In genomic region chr22:45671783-45672563, GRCh38 we compare ENCODE assay signal across 1 cellular context.
TF ChIP-seq lines count a peak whose summit lies in the region.

Gene ATXN10 (plus strand): TSS chr22:45671834. CDS start chr22:45672064, 230 bp downstream.

TF ChIP-seq in HepG2, 621 proteins besides CTCF, POLR2A, EP300 and RAD21 (continued from another document):
- TF ChIP-seq ZNF549 (CRISPR knock-in tag; IDR thresholded peaks at IDR 0.05) (no peak), THYN1 (CRISPR knock-in tag; IDR thresholded peaks at IDR 0.05; ENCODE audit: borderline replicate concordance, low read depth) (no peak), FOXO4 (CRISPR knock-in tag; conservative IDR thresholded peaks at IDR 0.05) (no peak), ZXDC (CRISPR knock-in tag; IDR thresholded peaks at IDR 0.05) (no peak; the same call in 1 of the 2 replicates), ZSCAN9 (CRISPR knock-in tag; IDR thresholded peaks at IDR 0.05; ENCODE audit: borderline replicate concordance) (no peak), ZBTB33 (CRISPR knock-in tag; IDR thresholded peaks at IDR 0.05) (no peak), ZNF333 (CRISPR knock-in tag; IDR thresholded peaks at IDR 0.05; ENCODE audit: borderline replicate concordance) (no peak), FOXA1 (IDR thresholded peaks at IDR 0.05) (no peak), FOXA1 (CRISPR knock-in tag; IDR thresholded peaks at IDR 0.05) (peak; percentile 9; the same call in 1 of the 2 replicates), U2AF1 (optimal IDR thresholded peaks at IDR 0.05; ENCODE audit: low read depth, low read length) (no peak), CHD2 (IDR thresholded peaks at IDR 0.05; ENCODE audit: low read depth, low read length) (no peak), ZSCAN31 (CRISPR knock-in tag; IDR thresholded peaks at IDR 0.05; ENCODE audit: low read depth) (peak; percentile 25; the same call in 1 of the 2 replicates), ZBTB10 (CRISPR knock-in tag; IDR thresholded peaks at IDR 0.05; ENCODE audit: borderline replicate concordance) (no peak), MATR3 (CRISPR knock-in tag; IDR thresholded peaks at IDR 0.05) (no peak), PCBP1 (IDR thresholded peaks at IDR 0.05; ENCODE audit: borderline replicate concordance, low read depth, low read length) (no peak), ZBTB38 (CRISPR knock-in tag; IDR thresholded peaks at IDR 0.05) (no peak), ZBTB20 (CRISPR knock-in tag; IDR thresholded peaks at IDR 0.05; ENCODE audit: borderline replicate concordance, low read depth) (0 out of 2 replicates have a peak, but pooled peaks have one; percentile 29), ZZZ3 (CRISPR knock-in tag; IDR thresholded peaks at IDR 0.05; ENCODE audit: borderline replicate concordance) (0 out of 2 replicates have a peak, but pooled peaks have one; percentile 30), MYC (CRISPR knock-in tag; IDR thresholded peaks at IDR 0.05; ENCODE audit: borderline replicate concordance) (peak; percentile 76), HOXA5 (CRISPR knock-in tag; IDR thresholded peaks at IDR 0.05) (no peak), TP53 (CRISPR knock-in tag; conservative IDR thresholded peaks at IDR 0.05) (no peak), ZNF317 (CRISPR knock-in tag; IDR thresholded peaks at IDR 0.05) (no peak), MYNN (CRISPR knock-in tag; IDR thresholded peaks at IDR 0.05; ENCODE audit: low read depth) (no peak), ZNF30 (CRISPR knock-in tag; IDR thresholded peaks at IDR 0.05) (0 out of 2 replicates have a peak, but pooled peaks have one; percentile 47), MLX (CRISPR knock-in tag; IDR thresholded peaks at IDR 0.05) (no peak)
